In genomic region chr9:132761602-132762001, GRCh38 we compare ENCODE assay signal across 39 cellular contexts.
"Had no signal": no experiment of that assay in that cellular context is flagged by ENCODE, and none has a peak within 500 bp of the region (broad histone marks: within the 10 kb centered on the region; RNA-seq: fewer than 3 reads in every experiment).

No MANE protein-coding gene starts in this region.

- H3K27me3 Mint-ChIP-seq: activated naive CD4-positive, alpha-beta T cell treated with anti-CD3 and anti-CD28 coated beads, Interleukin-2, amount 50 U/mL, for 24 hours; activated naive CD8-positive, alpha-beta T cell treated with anti-CD3 and anti-CD28 coated beads, Interleukin-2, amount 50 U/mL, for 24 hours had no signal

- H3K9me3 Mint-ChIP-seq: activated naive CD4-positive, alpha-beta T cell treated with anti-CD3 and anti-CD28 coated beads for 36 hours; activated naive CD4-positive, alpha-beta T cell treated with anti-CD3 and anti-CD28 coated beads, Interleukin-2, amount 10 ng/mL, durations not matched to agents 7 days and 5 days; activated naive CD4-positive, alpha-beta T cell treated with anti-CD3 and anti-CD28 coated beads, Interleukin-2, amount 50 U/mL, for 24 hours; activated naive CD4-positive, alpha-beta T cell treated with anti-CD3 and anti-CD28 coated beads, Interleukin-2, amount 50 U/mL, for 72 hours; activated naive CD8-positive, alpha-beta T cell treated with anti-CD3 and anti-CD28 coated beads for 36 hours; activated naive CD8-positive, alpha-beta T cell treated with anti-CD3 and anti-CD28 coated beads, Interleukin-2, amount 10 ng/mL, durations not matched to agents 7 days and 5 days; activated naive CD8-positive, alpha-beta T cell treated with anti-CD3 and anti-CD28 coated beads, Interleukin-2, amount 50 U/mL, for 24 hours; activated T-cell treated with anti-CD3 and anti-CD28 coated beads, Interleukin-2, amount 50 U/mL, for 24 hours; activated T-cell treated with anti-CD3 and anti-CD28 coated beads, Interleukin-2, amount 50 U/mL, for 4 hours; activated T-cell treated with anti-CD3 and anti-CD28 coated beads, Interleukin-2, amount 50 U/mL, for 72 hours; activated T-helper 1 cell treated with anti-CD3 and anti-CD28 coated beads, Interleukin-12 subunit alpha, Interleukin-12 subunit beta, Interleukin-2, Interleukin-4 antibody, amounts not matched to agents 30 ng/mL and 10 ng/mL and 1 ng/mL, durations not matched to agents 14 hours and 24 hours and 36 hours; activated T-helper 17 cell treated with anti-CD3 and anti-CD28 coated beads, Interleukin-2, amount 50 U/mL, for 72 hours; activated T-helper 2 cell treated with anti-CD3 and anti-CD28 coated beads, Interferon-gamma antibody, Interleukin-2, Interleukin-4, amounts not matched to agents 10 μg/mL and 5 μg/mL and 100 μg/mL, durations not matched to agents 14 hours and 24 hours and 36 hours; central memory CD8-positive, alpha-beta T cell had no signal

- H3K36me3 ChIP-seq: adrenal gland, brain microvascular endothelial cell, breast epithelium, cardiac muscle cell had no signal

- H3K4me3 ChIP-seq: adrenal gland, body of pancreas, breast epithelium, cardiac muscle cell had no signal

- ATAC-seq: activated naive CD4-positive, alpha-beta T cell treated with anti-CD3 and anti-CD28 coated beads, Interleukin-2, amount 50 U/mL, for 72 hours; activated naive CD8-positive, alpha-beta T cell treated with anti-CD3 and anti-CD28 coated beads, Interleukin-2, amount 50 U/mL, for 24 hours; activated T-cell treated with anti-CD3 and anti-CD28 coated beads, Interleukin-2, amount 50 U/mL, for 4 hours; activated T-cell treated with anti-CD3 and anti-CD28 coated beads, Interleukin-2, amount 50 U/mL, for 72 hours; activated T-helper 17 cell treated with anti-CD3 and anti-CD28 coated beads, Interleukin-2, amount 50 U/mL, for 72 hours; body of pancreas had no signal

- H3K9me3 ChIP-seq: adrenal gland, body of pancreas, breast epithelium had no signal

- H3K27ac Mint-ChIP-seq: activated naive CD4-positive, alpha-beta T cell treated with anti-CD3 and anti-CD28 coated beads for 36 hours; activated naive CD4-positive, alpha-beta T cell treated with anti-CD3 and anti-CD28 coated beads, Interleukin-2, amount 10 ng/mL, durations not matched to agents 7 days and 5 days; activated naive CD4-positive, alpha-beta T cell treated with anti-CD3 and anti-CD28 coated beads, Interleukin-2, amount 50 U/mL, for 24 hours; activated naive CD8-positive, alpha-beta T cell; activated naive CD8-positive, alpha-beta T cell treated with anti-CD3 and anti-CD28 coated beads for 36 hours; activated naive CD8-positive, alpha-beta T cell treated with anti-CD3 and anti-CD28 coated beads, Interleukin-2, amount 10 ng/mL, durations not matched to agents 7 days and 5 days; activated naive CD8-positive, alpha-beta T cell treated with anti-CD3 and anti-CD28 coated beads, Interleukin-2, amount 50 U/mL, for 24 hours; activated T-cell treated with anti-CD3 and anti-CD28 coated beads, Interleukin-2, amount 50 U/mL, for 24 hours; activated T-cell treated with anti-CD3 and anti-CD28 coated beads, Interleukin-2, amount 50 U/mL, for 72 hours; activated T-helper 1 cell treated with anti-CD3 and anti-CD28 coated beads, Interleukin-12 subunit alpha, Interleukin-12 subunit beta, Interleukin-2, Interleukin-4 antibody, amounts not matched to agents 30 ng/mL and 10 ng/mL and 1 ng/mL, durations not matched to agents 14 hours and 24 hours and 36 hours; activated T-helper 17 cell treated with anti-CD3 and anti-CD28 coated beads, Interleukin-2, amount 50 U/mL, for 72 hours; activated T-helper 2 cell treated with anti-CD3 and anti-CD28 coated beads, Interferon-gamma antibody, Interleukin-2, Interleukin-4, amounts not matched to agents 10 μg/mL and 5 μg/mL and 100 μg/mL, durations not matched to agents 14 hours and 24 hours and 36 hours; brain had no signal

- H3K27me3 ChIP-seq: adrenal gland, body of pancreas, brain microvascular endothelial cell, breast epithelium, cardiac muscle cell had no signal

- H3K27ac ChIP-seq: adrenal gland, body of pancreas, brain microvascular endothelial cell, breast epithelium, cardiac muscle cell had no signal

- H3K4me3 Mint-ChIP-seq: activated naive CD4-positive, alpha-beta T cell treated with anti-CD3 and anti-CD28 coated beads for 36 hours; activated naive CD4-positive, alpha-beta T cell treated with anti-CD3 and anti-CD28 coated beads, Interleukin-2, amount 10 ng/mL, durations not matched to agents 7 days and 5 days; activated naive CD4-positive, alpha-beta T cell treated with anti-CD3 and anti-CD28 coated beads, Interleukin-2, amount 50 U/mL, for 24 hours; activated naive CD8-positive, alpha-beta T cell; activated naive CD8-positive, alpha-beta T cell treated with anti-CD3 and anti-CD28 coated beads for 36 hours; activated naive CD8-positive, alpha-beta T cell treated with anti-CD3 and anti-CD28 coated beads, Interleukin-2, amount 10 ng/mL, durations not matched to agents 7 days and 5 days; activated naive CD8-positive, alpha-beta T cell treated with anti-CD3 and anti-CD28 coated beads, Interleukin-2, amount 50 U/mL, for 24 hours; activated T-cell treated with anti-CD3 and anti-CD28 coated beads, Interleukin-2, amount 50 U/mL, for 24 hours; activated T-cell treated with anti-CD3 and anti-CD28 coated beads, Interleukin-2, amount 50 U/mL, for 4 hours; activated T-cell treated with anti-CD3 and anti-CD28 coated beads, Interleukin-2, amount 50 U/mL, for 72 hours; activated T-helper 1 cell treated with anti-CD3 and anti-CD28 coated beads, Interleukin-12 subunit alpha, Interleukin-12 subunit beta, Interleukin-2, Interleukin-4 antibody, amounts not matched to agents 30 ng/mL and 10 ng/mL and 1 ng/mL, durations not matched to agents 14 hours and 24 hours and 36 hours; activated T-helper 17 cell treated with anti-CD3 and anti-CD28 coated beads, Interleukin-2, amount 50 U/mL, for 72 hours; brain; central memory CD8-positive, alpha-beta T cell had no signal

- H3K4me1 ChIP-seq: adrenal gland, body of pancreas, breast epithelium had no signal

- H3K4me1 Mint-ChIP-seq: activated naive CD4-positive, alpha-beta T cell treated with anti-CD3 and anti-CD28 coated beads, Interleukin-2, amount 10 ng/mL, durations not matched to agents 7 days and 5 days; activated naive CD4-positive, alpha-beta T cell treated with anti-CD3 and anti-CD28 coated beads, Interleukin-2, amount 50 U/mL, for 24 hours; activated naive CD8-positive, alpha-beta T cell treated with anti-CD3 and anti-CD28 coated beads for 36 hours; activated naive CD8-positive, alpha-beta T cell treated with anti-CD3 and anti-CD28 coated beads, Interleukin-2, amount 10 ng/mL, durations not matched to agents 7 days and 5 days; activated naive CD8-positive, alpha-beta T cell treated with anti-CD3 and anti-CD28 coated beads, Interleukin-2, amount 50 U/mL, for 24 hours; activated T-helper 17 cell treated with anti-CD3 and anti-CD28 coated beads, Interleukin-2, amount 50 U/mL, for 72 hours; central memory CD8-positive, alpha-beta T cell had no signal

- DNase-seq: activated effector memory CD4-positive, alpha-beta T cell treated with anti-CD3 and anti-CD28 coated beads, Interleukin-2, amount 50 U/mL, for 16 hours; activated effector memory CD4-positive, alpha-beta T cell treated with Interleukin-2 at 50 U/mL for 16 hours; activated gamma-delta T cell; activated gamma-delta T cell treated with Interleukin-2 at 50 U/mL for 16 hours; activated naive CD4-positive, alpha-beta T cell; activated naive CD4-positive, alpha-beta T cell treated with anti-CD3 and anti-CD28 coated beads for 36 hours; activated naive CD4-positive, alpha-beta T cell treated with anti-CD3 and anti-CD28 coated beads, Interleukin-2, amount 10 ng/mL, durations not matched to agents 7 days and 5 days; activated naive CD4-positive, alpha-beta T cell treated with anti-CD3 and anti-CD28 coated beads, Interleukin-2, amount 50 U/mL, for 16 hours; activated naive CD4-positive, alpha-beta T cell treated with Interleukin-2 at 50 U/mL for 16 hours; activated naive CD8-positive, alpha-beta T cell treated with anti-CD3 and anti-CD28 coated beads for 36 hours; activated naive CD8-positive, alpha-beta T cell treated with anti-CD3 and anti-CD28 coated beads, Interleukin-2, amount 10 ng/mL, durations not matched to agents 7 days and 5 days; activated naive CD8-positive, alpha-beta T cell treated with anti-CD3 and anti-CD28 coated beads, Interleukin-2, amount 50 U/mL, for 24 hours; activated T-cell treated with anti-CD3 and anti-CD28 coated beads, Interleukin-2, amount 50 U/mL, for 1 hour; activated T-cell treated with anti-CD3 and anti-CD28 coated beads, Interleukin-2, amount 50 U/mL, for 24 hours; activated T-cell treated with anti-CD3 and anti-CD28 coated beads, Interleukin-2, amount 50 U/mL, for 4 hours; activated T-cell treated with anti-CD3 and anti-CD28 coated beads, Interleukin-2, amount 50 U/mL, for 48 hours; activated T-cell treated with anti-CD3 and anti-CD28 coated beads, Interleukin-2, amount 50 U/mL, for 72 hours; amniotic stem cell; amygdala; anterior cingulate cortex; aorta; body of pancreas; brain microvascular endothelial cell; caudate nucleus; central memory CD4-positive, alpha-beta T cell; cerebellar nuclear complex had no signal

- H3K36me3 Mint-ChIP-seq: activated naive CD4-positive, alpha-beta T cell treated with anti-CD3 and anti-CD28 coated beads, Interleukin-2, amount 10 ng/mL, durations not matched to agents 7 days and 5 days; activated naive CD4-positive, alpha-beta T cell treated with anti-CD3 and anti-CD28 coated beads, Interleukin-2, amount 50 U/mL, for 72 hours; activated naive CD8-positive, alpha-beta T cell; activated naive CD8-positive, alpha-beta T cell treated with anti-CD3 and anti-CD28 coated beads for 36 hours; activated naive CD8-positive, alpha-beta T cell treated with anti-CD3 and anti-CD28 coated beads, Interleukin-2, amount 10 ng/mL, durations not matched to agents 7 days and 5 days had no signal

- FAIRE-seq: astrocyte, bronchial epithelial cell had no signal
